19 cellular contexts compared by ENCODE assay signal in the genomic region with DNA sequence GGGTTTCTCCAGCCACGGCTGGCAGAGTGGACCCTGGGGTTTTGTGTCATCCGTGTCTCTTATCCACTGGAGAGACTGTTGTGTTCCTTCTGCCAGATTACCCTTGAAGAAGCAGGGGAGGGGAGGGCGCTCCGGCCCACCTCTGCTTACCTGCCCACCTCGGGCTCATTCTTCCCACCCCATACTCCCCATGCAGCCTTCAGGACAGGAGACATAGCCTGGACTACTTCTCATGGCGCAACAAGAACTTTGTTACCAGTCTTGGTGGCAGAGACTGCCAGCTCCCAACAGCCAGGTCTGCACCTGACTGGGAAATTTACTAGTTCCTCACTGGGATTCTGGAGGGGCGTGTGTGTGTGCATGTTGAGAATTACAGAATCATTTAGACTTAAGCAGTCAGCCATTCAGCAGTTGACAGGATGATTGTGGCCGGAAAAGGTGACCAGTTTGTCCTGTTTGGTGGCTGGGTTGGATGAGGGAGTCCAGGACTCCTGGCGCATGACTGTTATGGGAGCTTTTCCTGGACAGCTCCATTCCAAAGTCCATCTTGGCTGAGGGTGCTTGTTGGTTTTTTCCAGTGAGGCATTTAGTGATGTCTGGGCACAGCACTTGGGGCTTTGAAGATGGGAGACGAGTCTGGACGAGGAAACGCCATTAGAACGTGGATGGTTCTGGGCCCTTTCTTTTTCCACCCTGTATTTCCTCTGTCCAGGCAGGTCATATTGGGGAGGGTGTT. TPM values are rescaled to one million over a fixed set of nuclear protein-coding genes. Genes with fewer than 3 reads are reported as not detected.
DNase-seq lines count a peak whose midpoint lies in the region; ATAC-seq and TF ChIP-seq lines count a peak whose summit lies in the region.
"Had no signal": no experiment of that assay in that cellular context is flagged by ENCODE, and none has a peak within 500 bp of the region (broad histone marks: within the 10 kb centered on the region; RNA-seq: fewer than 3 reads in every experiment).

No MANE protein-coding gene starts in this region.

- H3K36me3 ChIP-seq in endodermal cell (ENCODE audit: control insufficient read depth, insufficient read depth, low read length): peaks cover 28% of the 10 kb centered on the region
- H3K36me3 ChIP-seq in HAP-1 (replicated peaks): peaks cover 43% of the 10 kb centered on the region
- H3K36me3 ChIP-seq: gastroesophageal sphincter had no signal

- no peak for TF ChIP-seq CTCF in natural killer cell (IDR thresholded peaks at IDR 0.05)
- TF ChIP-seq CTCF in endodermal cell (conservative IDR thresholded peaks at IDR 0.05): no peak
- no peak for TF ChIP-seq CTCF in nephron (IDR thresholded peaks at IDR 0.05; ENCODE audit: unreplicated experiment in 3 of 3)

- H3K27me3 Mint-ChIP-seq in natural killer cell (ENCODE audit: low read depth in 2 of 2) (no peaks in the 10 kb centered on the region), endodermal cell (ENCODE audit: insufficient read depth) (no peaks in the 10 kb centered on the region), nephron (ENCODE audit: low read depth) (peaks cover 25% of the 10 kb centered on the region)
- H3K27me3 Mint-ChIP-seq in natural killer cell treated with Interleukin-12 subunit alpha and Interleukin-12 subunit beta and Interleukin-15 and Interleukin-18, amount 100 ng/mL, for 72 hours: no peaks in the 10 kb centered on the region
- H3K27me3 Mint-ChIP-seq in activated CD4-positive, alpha-beta T cell treated with anti-CD3 and anti-CD28 coated beads for 36 hours: peaks cover 2% of the 10 kb centered on the region
- H3K27me3 Mint-ChIP-seq: dendritic cell treated with granulocyte-macrophage colony-stimulating factor and Interleukin-4, amounts not matched to agents 40 ng/mL and 50 ng/mL, for 4 days; stimulated activated memory B cell treated with anti-CD40 and anti-IgM and Interleukin-4, amounts not matched to agents 10 μg/mL and 1 μg/mL and 100 μg/mL, for 72 hours had no signal

- CTCF ChIA-PET in activated CD4-positive, alpha-beta T cell treated with anti-CD3 and anti-CD28 coated beads for 36 hours (lab: Charles Lee): no interaction called here

- DNase-seq in natural killer cell: no peak
- no peak for DNase-seq in natural killer cell treated with Interleukin-12 subunit alpha and Interleukin-12 subunit beta and Interleukin-15 and Interleukin-18, amount 100 ng/mL, for 72 hours (ENCODE audit: low spot score)
- no peak for DNase-seq in endodermal cell
- DNase-seq in HAP-1 (ENCODE audit: low spot score in 2 of 2): no peak
- no peak for DNase-seq in activated CD4-positive, alpha-beta T cell treated with anti-CD3 and anti-CD28 coated beads for 36 hours
- DNase-seq: activated naive CD4-positive, alpha-beta T cell; COR-L47; naive thymus-derived CD4-positive, alpha-beta T cell; NCI-H1048; NCI-H69 had no signal

- POLR2A ChIA-PET in activated CD4-positive, alpha-beta T cell treated with anti-CD3 and anti-CD28 coated beads for 36 hours (lab: Charles Lee): no interaction called here

- H3K9ac ChIP-seq in endodermal cell (ENCODE audit: extremely low read depth, low read length, poor library complexity, severe bottlenecking): no peak overlapping the region

- H3K27ac ChIP-seq in endodermal cell (ENCODE audit: low read depth, low read length): no peak overlapping the region
- H3K27ac ChIP-seq: gastroesophageal sphincter, SK-N-MC, upper lobe of left lung had no signal

- ATAC-seq in natural killer cell: no peak
- ATAC-seq in natural killer cell treated with Interleukin-12 subunit alpha and Interleukin-12 subunit beta and Interleukin-15 and Interleukin-18, amount 100 ng/mL, for 72 hours: no peak
- ATAC-seq in HG03097 (IDR thresholded peaks at IDR 0.05; ENCODE audit: low FRiP score, unreplicated experiment): no peak
- no peak for ATAC-seq in activated CD4-positive, alpha-beta T cell treated with anti-CD3 and anti-CD28 coated beads for 36 hours
- no peak for ATAC-seq in GM21786 (IDR thresholded peaks at IDR 0.05; ENCODE audit: unreplicated experiment)
- ATAC-seq: gastroesophageal sphincter; naive thymus-derived CD4-positive, alpha-beta T cell; Panc1; stimulated activated memory B cell treated with anti-CD40 and anti-IgM and Interleukin-4, amounts not matched to agents 10 μg/mL and 1 μg/mL and 100 μg/mL, for 72 hours had no signal

- 86 to 95% methylated on average over 5 to 13 of the region's 13 CpGs for WGBS in endodermal cell (ENCODE audit: insufficient coverage in 1 of 2, insufficient read length in 1 of 2), 2 experiments

- H3K36me3 Mint-ChIP-seq in natural killer cell (no peaks in the 10 kb centered on the region), endodermal cell (ENCODE audit: low read depth) (peaks cover 23% of the 10 kb centered on the region), nephron (ENCODE audit: low read depth) (peaks cover 12% of the 10 kb centered on the region)
- no peaks in the 10 kb centered on the region for H3K36me3 Mint-ChIP-seq in natural killer cell treated with Interleukin-12 subunit alpha and Interleukin-12 subunit beta and Interleukin-15 and Interleukin-18, amount 100 ng/mL, for 72 hours
- H3K36me3 Mint-ChIP-seq in activated CD4-positive, alpha-beta T cell treated with anti-CD3 and anti-CD28 coated beads for 36 hours (ENCODE audit: low read depth): no peaks in the 10 kb centered on the region

- H3K9me3 Mint-ChIP-seq in natural killer cell (no peaks in the 10 kb centered on the region), endodermal cell (no peaks in the 10 kb centered on the region), nephron (no peaks in the 10 kb centered on the region)
- no peaks in the 10 kb centered on the region for H3K9me3 Mint-ChIP-seq in natural killer cell treated with Interleukin-12 subunit alpha and Interleukin-12 subunit beta and Interleukin-15 and Interleukin-18, amount 100 ng/mL, for 72 hours
- no peaks in the 10 kb centered on the region for H3K9me3 Mint-ChIP-seq in activated CD4-positive, alpha-beta T cell treated with anti-CD3 and anti-CD28 coated beads for 36 hours (ENCODE audit: low read depth)
- H3K9me3 Mint-ChIP-seq: dendritic cell treated with granulocyte-macrophage colony-stimulating factor and Interleukin-4, amounts not matched to agents 40 ng/mL and 50 ng/mL, for 4 days; naive thymus-derived CD4-positive, alpha-beta T cell; stimulated activated memory B cell treated with anti-CD40 and anti-IgM and Interleukin-4, amounts not matched to agents 10 μg/mL and 1 μg/mL and 100 μg/mL, for 72 hours had no signal

- no peaks in the 10 kb centered on the region for H3K27me3 ChIP-seq in endodermal cell (ENCODE audit: control insufficient read depth, insufficient read depth, low read length, poor library complexity, severe bottlenecking)
- H3K27me3 ChIP-seq in HAP-1 (ENCODE audit: low read depth): no peaks in the 10 kb centered on the region
- H3K27me3 ChIP-seq: gastroesophageal sphincter, upper lobe of left lung had no signal

- peak overlapping the region; percentile 58 to 74 for H3K27ac Mint-ChIP-seq in natural killer cell
- H3K27ac Mint-ChIP-seq in natural killer cell treated with Interleukin-12 subunit alpha and Interleukin-12 subunit beta and Interleukin-15 and Interleukin-18, amount 100 ng/mL, for 72 hours: peak overlapping the region in 1 of 2 donors; percentile 50
- peak overlapping the region; percentile 50 for H3K27ac Mint-ChIP-seq in endodermal cell
- H3K27ac Mint-ChIP-seq in nephron: peak overlapping the region in 2 of 3 experiments; percentile 27 to 56
- H3K27ac Mint-ChIP-seq in activated CD4-positive, alpha-beta T cell treated with anti-CD3 and anti-CD28 coated beads for 36 hours: no peak overlapping the region
- H3K27ac Mint-ChIP-seq: dendritic cell treated with granulocyte-macrophage colony-stimulating factor and Interleukin-4, amounts not matched to agents 40 ng/mL and 50 ng/mL, for 4 days; naive thymus-derived CD4-positive, alpha-beta T cell; stimulated activated memory B cell treated with anti-CD40 and anti-IgM and Interleukin-4, amounts not matched to agents 10 μg/mL and 1 μg/mL and 100 μg/mL, for 72 hours had no signal

- intact Hi-C loops in natural killer cell (cut with micrococcal nuclease): no loop called here
- intact Hi-C loops in activated CD4-positive, alpha-beta T cell treated with anti-CD3 and anti-CD28 coated beads for 36 hours (cut with DNase I, micrococcal nuclease): no loop called here

- H3K4me3 ChIP-seq in endodermal cell (ENCODE audit: low read length) (no peak overlapping the region), HAP-1 (no peak overlapping the region)
- H3K4me3 ChIP-seq: gastroesophageal sphincter, SK-N-MC, upper lobe of left lung had no signal

- H3K4me1 Mint-ChIP-seq in natural killer cell: peaks cover 66 to 84% of the 10 kb centered on the region in 2 donors
- peaks cover 35 to 52% of the 10 kb centered on the region in 2 donors for H3K4me1 Mint-ChIP-seq in natural killer cell treated with Interleukin-12 subunit alpha and Interleukin-12 subunit beta and Interleukin-15 and Interleukin-18, amount 100 ng/mL, for 72 hours (ENCODE audit: low read depth in 2 of 2)
- peaks cover 75% of the 10 kb centered on the region for H3K4me1 Mint-ChIP-seq in endodermal cell
- peaks cover 70% of the 10 kb centered on the region for H3K4me1 Mint-ChIP-seq in nephron
- H3K4me1 Mint-ChIP-seq in activated CD4-positive, alpha-beta T cell treated with anti-CD3 and anti-CD28 coated beads for 36 hours: peaks cover 15% of the 10 kb centered on the region

- H3K4me1 ChIP-seq in endodermal cell (ENCODE audit: control insufficient read depth, insufficient read depth, low read length): peaks cover 14% of the 10 kb centered on the region
- H3K4me1 ChIP-seq in HAP-1: no peaks in the 10 kb centered on the region

- H3K4me3 Mint-ChIP-seq in natural killer cell (no peak overlapping the region), endodermal cell (no peak overlapping the region), nephron (no peak overlapping the region)
- H3K4me3 Mint-ChIP-seq in natural killer cell treated with Interleukin-12 subunit alpha and Interleukin-12 subunit beta and Interleukin-15 and Interleukin-18, amount 100 ng/mL, for 72 hours: no peak overlapping the region
- H3K4me3 Mint-ChIP-seq in activated CD4-positive, alpha-beta T cell treated with anti-CD3 and anti-CD28 coated beads for 36 hours: no peak overlapping the region
- H3K4me3 Mint-ChIP-seq: dendritic cell treated with granulocyte-macrophage colony-stimulating factor and Interleukin-4, amounts not matched to agents 40 ng/mL and 50 ng/mL, for 4 days; naive thymus-derived CD4-positive, alpha-beta T cell; stimulated activated memory B cell treated with anti-CD40 and anti-IgM and Interleukin-4, amounts not matched to agents 10 μg/mL and 1 μg/mL and 100 μg/mL, for 72 hours had no signal

- H3K9me3 ChIP-seq in endodermal cell (ENCODE audit: control insufficient read depth, low read length) (no peaks in the 10 kb centered on the region), HAP-1 (no peaks in the 10 kb centered on the region)
- H3K9me3 ChIP-seq: gastroesophageal sphincter, upper lobe of left lung had no signal

- in situ Hi-C loops in HAP-1 (cut with MboI; ENCODE audit: low sequenced_read_pairs): no loop called here

RNA-seq across cellular contexts. Expression of a gene that starts 8.7 kb away (rescaled TPM):
- total RNA-seq in natural killer cell (100 to 1,000 TPM; 232 to 277 (median 233) TPM), endodermal cell (100 to 1,000 TPM; 108 to 128 TPM)
- total RNA-seq in natural killer cell treated with Interleukin-12 subunit alpha and Interleukin-12 subunit beta and Interleukin-15 and Interleukin-18, amount 100 ng/mL, for 72 hours: 100 to 1,000 TPM in 1 of 2 donors, 10 to 100 TPM in 1; 84.9 to 146 TPM
- polyA plus RNA-seq in endodermal cell (2013, experiment 1 of 2): 55.0 TPM
- 54.2 TPM for polyA plus RNA-seq in endodermal cell (2013, experiment 2 of 2)
- 10 to 100 TPM; 13.2 to 13.5 TPM for total RNA-seq in activated CD4-positive, alpha-beta T cell treated with anti-CD3 and anti-CD28 coated beads for 36 hours

Comparison
In these comparisons a context has a peak if more than half of its experiments do, and no peak if none do; other contexts are left out.
1. RNA of a gene that starts 8.7 kb away (total RNA-seq): 232 to 277 TPM in natural killer cell, 84.9 to 146 TPM in natural killer cell treated with Interleukin-12 subunit alpha and Interleukin-12 subunit beta and Interleukin-15 and Interleukin-18, amount 100 ng/mL, for 72 hours and 108 to 128 TPM in endodermal cell; 13.2 to 13.5 TPM in activated CD4-positive, alpha-beta T cell treated with anti-CD3 and anti-CD28 coated beads for 36 hours; every median in the first group is over 4 times any median in the second.